8 cellular contexts compared by ENCODE assay signal in genomic region chr15:90953947-90954711, GRCh38. TPM values are rescaled to one million over a fixed set of nuclear protein-coding genes. Genes with fewer than 3 reads are reported as not detected.
DNase-seq lines count a peak whose midpoint lies in the region; ATAC-seq and TF ChIP-seq lines count a peak whose summit lies in the region.

No MANE protein-coding gene starts in this region.

- no peak for ATAC-seq in central memory CD8-positive, alpha-beta T cell (replicated peaks; ENCODE audit: extremely low read depth, poor library complexity, severe bottlenecking)
- no peak for ATAC-seq in naive thymus-derived CD8-positive, alpha-beta T cell
- ATAC-seq in omental fat pad (ENCODE audit: low FRiP score): no peak
- no peak for ATAC-seq in HG03469 (IDR thresholded peaks at IDR 0.05; ENCODE audit: unreplicated experiment)

- H3K27me3 Mint-ChIP-seq in IgD-negative memory B cell: no peaks in the 10 kb centered on the region
- no peaks in the 10 kb centered on the region for H3K27me3 Mint-ChIP-seq in central memory CD8-positive, alpha-beta T cell
- no peaks in the 10 kb centered on the region for H3K27me3 Mint-ChIP-seq in naive thymus-derived CD8-positive, alpha-beta T cell

- POLR2A ChIA-PET in naive thymus-derived CD8-positive, alpha-beta T cell (lab: Charles Lee): interaction anchor here (1.0 to 4.4 kb wide), 6 partner anchors 10 to 538 kb away, joined by 3 to 56 read pairs (median 4); partner anchors contain the start of genes HDDC3, MAN2A2, UNC45A and VPS33B

- peaks cover 24% of the 10 kb centered on the region for H3K4me1 ChIP-seq in ACC112 (ENCODE audit: control insufficient read depth, insufficient read depth, low read length, unreplicated experiment)

- peak overlapping the region in 3 of 4 donors; percentile 89 to 96 (median 95) for H3K4me3 Mint-ChIP-seq in IgD-negative memory B cell
- peak overlapping the region; percentile 77 for H3K4me3 Mint-ChIP-seq in central memory CD8-positive, alpha-beta T cell
- peak overlapping the region; percentile 82 to 90 (median 88) for H3K4me3 Mint-ChIP-seq in naive thymus-derived CD8-positive, alpha-beta T cell

- H3K36me3 ChIP-seq in ACC112 (ENCODE audit: insufficient read depth, low read length): peaks cover 17% of the 10 kb centered on the region; the same call in 1 of the 2 replicates

- peaks cover 13% of the 10 kb centered on the region for H3K79me2 ChIP-seq in ACC112 (ENCODE audit: control insufficient read depth, insufficient read depth, low read length, unreplicated experiment)

- H3K9me3 Mint-ChIP-seq in IgD-negative memory B cell: no peaks in the 10 kb centered on the region
- H3K9me3 Mint-ChIP-seq in central memory CD8-positive, alpha-beta T cell: no peaks in the 10 kb centered on the region
- no peaks in the 10 kb centered on the region for H3K9me3 Mint-ChIP-seq in naive thymus-derived CD8-positive, alpha-beta T cell

- peaks cover 9 to 11% (median 9%) of the 10 kb centered on the region in 3 donors for H3K4me1 Mint-ChIP-seq in IgD-negative memory B cell
- peaks cover 9% of the 10 kb centered on the region for H3K4me1 Mint-ChIP-seq in central memory CD8-positive, alpha-beta T cell
- peaks cover 4 to 23% (median 12%) of the 10 kb centered on the region in 4 donors for H3K4me1 Mint-ChIP-seq in naive thymus-derived CD8-positive, alpha-beta T cell

- H3K27ac Mint-ChIP-seq in IgD-negative memory B cell: peak overlapping the region; percentile 77 to 96 (median 96)
- peak overlapping the region; percentile 69 for H3K27ac Mint-ChIP-seq in central memory CD8-positive, alpha-beta T cell (ENCODE audit: low read depth)
- peak overlapping the region; percentile 68 to 97 (median 93) for H3K27ac Mint-ChIP-seq in naive thymus-derived CD8-positive, alpha-beta T cell

- H2AFZ ChIP-seq in ACC112 (ENCODE audit: low read length, unreplicated experiment): no peak overlapping the region

- no peaks in the 10 kb centered on the region for H3K27me3 ChIP-seq in ACC112 (ENCODE audit: insufficient read depth, low read length)

- H3K4me3 ChIP-seq in ACC112 (ENCODE audit: low read depth, low read length): peak overlapping the region; percentile 87; the same call in 1 of the 2 replicates

- DNase-seq in central memory CD8-positive, alpha-beta T cell (ENCODE audit: low spot score in 2 of 2): no peak
- DNase-seq in naive thymus-derived CD8-positive, alpha-beta T cell: no peak
- no peak for DNase-seq in NCI-H2107 (lab: John Stamatoyannopoulos, UW)
- no peak for DNase-seq in omental fat pad (ENCODE audit: low spot score)
- no peak for DNase-seq in NCI-H1694 treated with DMSO at 0.1 percent for 48 hours (lab: John Stamatoyannopoulos, UW)

- no peak for TF ChIP-seq CTCF in omental fat pad (IDR thresholded peaks at IDR 0.05)

- H3K27ac ChIP-seq in ACC112 (ENCODE audit: low read depth, low read length): peak overlapping the region; percentile 91; the same call in 1 of the 2 replicates

- H3K36me3 Mint-ChIP-seq in IgD-negative memory B cell: peaks cover 6% of the 10 kb centered on the region
- H3K36me3 Mint-ChIP-seq in central memory CD8-positive, alpha-beta T cell (ENCODE audit: insufficient read depth): peaks cover 23% of the 10 kb centered on the region
- H3K36me3 Mint-ChIP-seq in naive thymus-derived CD8-positive, alpha-beta T cell: peaks cover 0 to 33% (median 0%) of the 10 kb centered on the region in 3 donors

RNA-seq across cellular contexts. Expression of gene RCCD1, which starts 0.6 kb away (rescaled TPM):
- 6.0 TPM for polyA plus RNA-seq in IgD-negative memory B cell
- 10 to 100 TPM; 15.7 to 15.8 TPM for total RNA-seq in naive thymus-derived CD8-positive, alpha-beta T cell
- 1 to 10 TPM; 2.2 to 4.7 (median 3.1) TPM for polyA plus RNA-seq in naive thymus-derived CD8-positive, alpha-beta T cell
- 1 to 10 TPM; 2.6 to 6.6 (median 5.0) TPM for total RNA-seq in omental fat pad

RNA-seq across cellular contexts. Expression of gene UNC45A, which starts 19.0 kb away (rescaled TPM):
- polyA plus RNA-seq in IgD-negative memory B cell: 65.3 TPM
- total RNA-seq in naive thymus-derived CD8-positive, alpha-beta T cell: 10 to 100 TPM; 53.7 to 57.9 TPM
- 10 to 100 TPM; 53.4 to 73.7 (median 70.3) TPM for polyA plus RNA-seq in naive thymus-derived CD8-positive, alpha-beta T cell
- total RNA-seq in omental fat pad: 10 to 100 TPM; 40.8 to 61.5 (median 48.8) TPM

RNA-seq across cellular contexts. Expression of gene HDDC3, which starts 21.8 kb away (rescaled TPM):
- 29.4 TPM for polyA plus RNA-seq in IgD-negative memory B cell
- total RNA-seq in naive thymus-derived CD8-positive, alpha-beta T cell: 10 to 100 TPM; 30.1 to 31.8 TPM
- 10 to 100 TPM; 34.1 to 47.6 (median 45.5) TPM for polyA plus RNA-seq in naive thymus-derived CD8-positive, alpha-beta T cell
- 10 to 100 TPM; 11.2 to 27.3 (median 18.0) TPM for total RNA-seq in omental fat pad

RNA-seq across cellular contexts. Expression of gene PRC1, which starts 40.2 kb away (rescaled TPM):
- polyA plus RNA-seq in IgD-negative memory B cell: 3.3 TPM
- 1 to 10 TPM; 4.4 to 5.0 TPM for total RNA-seq in naive thymus-derived CD8-positive, alpha-beta T cell
- polyA plus RNA-seq in naive thymus-derived CD8-positive, alpha-beta T cell: 1 to 10 TPM in 2 of 3 donors, under 1 TPM in 1; 0.77 to 2.3 (median 1.2) TPM
- 10 to 100 TPM in 2 of 4 donors, 1 to 10 TPM in 2; 3.5 to 26.2 (median 11.9) TPM for total RNA-seq in omental fat pad

RNA-seq across cellular contexts. Expression of gene MAN2A2, which starts 51.0 kb away (rescaled TPM):
- 9.1 TPM for polyA plus RNA-seq in IgD-negative memory B cell
- 100 to 1,000 TPM; 126 to 139 TPM for total RNA-seq in naive thymus-derived CD8-positive, alpha-beta T cell
- polyA plus RNA-seq in naive thymus-derived CD8-positive, alpha-beta T cell: 1 to 10 TPM; 3.1 to 8.6 (median 3.7) TPM
- 10 to 100 TPM; 32.9 to 90.3 (median 66.4) TPM for total RNA-seq in omental fat pad
